8 cellular contexts compared by ENCODE assay signal in the genomic region with DNA sequence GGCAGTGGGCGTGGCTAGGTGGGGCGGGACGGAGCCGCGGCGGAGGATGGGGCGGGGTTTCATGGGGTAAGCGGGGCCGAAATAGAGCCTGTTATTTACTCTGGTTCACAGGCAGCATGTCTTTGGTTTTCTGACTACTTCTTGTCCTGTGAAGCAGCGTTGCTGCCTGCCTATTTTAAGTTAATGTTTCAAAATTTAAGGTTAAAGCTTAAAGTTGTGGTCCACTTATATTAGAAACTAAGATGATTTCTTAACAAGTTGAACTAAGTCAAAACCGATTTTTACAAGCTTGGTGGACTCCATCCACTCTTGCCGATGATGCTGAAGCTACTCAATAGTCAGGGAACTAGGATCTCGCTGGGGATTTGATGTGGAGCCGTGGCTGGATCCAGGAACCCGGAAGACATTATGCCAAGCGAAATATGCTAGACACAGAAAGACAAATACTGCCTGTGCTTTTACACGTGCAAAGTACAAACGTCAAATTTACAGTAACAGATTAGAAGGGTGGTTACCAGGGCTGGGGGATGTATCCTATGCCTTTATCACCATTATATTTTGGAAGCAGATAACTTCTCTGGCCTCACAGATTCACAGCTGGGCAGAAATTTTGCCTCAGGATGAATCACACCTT. TPM values are rescaled to one million over a fixed set of nuclear protein-coding genes. Genes with fewer than 3 reads are reported as not detected.
DNase-seq lines count a peak whose midpoint lies in the region; ATAC-seq, FAIRE-seq and TF ChIP-seq lines count a peak whose summit lies in the region.

No MANE protein-coding gene starts in this region.

- no peaks in the 10 kb centered on the region for H3K36me3 ChIP-seq in bronchial epithelial cell (ENCODE audit: control insufficient read depth, insufficient read depth, low read length)

- peaks cover 2% of the 10 kb centered on the region for H3K9me3 Mint-ChIP-seq in natural killer cell treated with Interleukin-12 subunit alpha and Interleukin-12 subunit beta and Interleukin-15 and Interleukin-18, amount 100 ng/mL, for 72 hours

- DNase-seq in AG20443 (ENCODE audit: low spot score) (peak; percentile 18), bronchial epithelial cell (ENCODE audit: low read depth) (no peak), Ammon's horn (ENCODE audit: low spot score) (no peak), GM20000 (ENCODE audit: low spot score) (no peak)
- DNase-seq in Jurkat, Clone E6-1 (ENCODE audit: low read depth, low spot score), result no peak
- DNase-seq in natural killer cell treated with Interleukin-12 subunit alpha and Interleukin-12 subunit beta and Interleukin-15 and Interleukin-18, amount 100 ng/mL, for 72 hours (ENCODE audit: low spot score), result no peak

- peak overlapping the region; percentile 25 for H3K4me3 ChIP-seq in Jurkat, Clone E6-1 (ENCODE audit: low read length)
- peak overlapping the region; percentile 8 for H3K4me3 ChIP-seq in bronchial epithelial cell (ENCODE audit: low read depth, low read length)

- TF ChIP-seq CTCF in bronchial epithelial cell (IDR thresholded peaks at IDR 0.05; ENCODE audit: insufficient read depth, low read length, severe bottlenecking) (no peak), GM20000 (IDR thresholded peaks at IDR 0.05; ENCODE audit: extremely low read depth, missing control alignments) (no peak)

- FAIRE-seq in bronchial epithelial cell (lab: Jason Lieb, UNC), result no peak

- H3K27ac Mint-ChIP-seq in natural killer cell treated with Interleukin-12 subunit alpha and Interleukin-12 subunit beta and Interleukin-15 and Interleukin-18, amount 100 ng/mL, for 72 hours, result peak overlapping the region; percentile 83 to 96

- H3K4me3 Mint-ChIP-seq in natural killer cell treated with Interleukin-12 subunit alpha and Interleukin-12 subunit beta and Interleukin-15 and Interleukin-18, amount 100 ng/mL, for 72 hours, result peak overlapping the region; percentile 99

- no peak for TF ChIP-seq POLR2A in GM18505 (IDR thresholded peaks at IDR 0.05; ENCODE audit: borderline replicate concordance, extremely low read depth, insufficient read depth, insufficient read length)

- peaks cover 34 to 35% of the 10 kb centered on the region in 2 donors for H3K4me1 Mint-ChIP-seq in natural killer cell treated with Interleukin-12 subunit alpha and Interleukin-12 subunit beta and Interleukin-15 and Interleukin-18, amount 100 ng/mL, for 72 hours (ENCODE audit: low read depth in 2 of 2)

- peaks cover 17% of the 10 kb centered on the region for H3K36me3 Mint-ChIP-seq in natural killer cell treated with Interleukin-12 subunit alpha and Interleukin-12 subunit beta and Interleukin-15 and Interleukin-18, amount 100 ng/mL, for 72 hours

- H3K27me3 ChIP-seq in bronchial epithelial cell (ENCODE audit: control insufficient read depth, insufficient read depth, low read length), result no peaks in the 10 kb centered on the region

- no peak for ATAC-seq in natural killer cell treated with Interleukin-12 subunit alpha and Interleukin-12 subunit beta and Interleukin-15 and Interleukin-18, amount 100 ng/mL, for 72 hours
- ATAC-seq in GM19328 (IDR thresholded peaks at IDR 0.05; ENCODE audit: unreplicated experiment), result no peak
- no peak for ATAC-seq in GM18505 (IDR thresholded peaks at IDR 0.05; ENCODE audit: unreplicated experiment)

- H3K27me3 Mint-ChIP-seq in natural killer cell treated with Interleukin-12 subunit alpha and Interleukin-12 subunit beta and Interleukin-15 and Interleukin-18, amount 100 ng/mL, for 72 hours, result no peaks in the 10 kb centered on the region

RNA-seq across cellular contexts. Expression of gene ZNF616, which starts 0.5 kb away (rescaled TPM):
- 4.0 TPM for polyA plus RNA-seq in Jurkat, Clone E6-1 (2012; ENCODE audit: insufficient read depth, insufficient read length)
- 10.0 and 12.4 TPM in 2 replicates for total RNA-seq in bronchial epithelial cell
- total RNA-seq in natural killer cell treated with Interleukin-12 subunit alpha and Interleukin-12 subunit beta and Interleukin-15 and Interleukin-18, amount 100 ng/mL, for 72 hours, result 1 to 10 TPM; 4.8 to 7.8 TPM

RNA-seq across cellular contexts. Expression of gene ZNF836, which starts 31.2 kb away (rescaled TPM):
- polyA plus RNA-seq in Jurkat, Clone E6-1 (2012; ENCODE audit: insufficient read depth, insufficient read length), result not detected
- 6.1 and 6.3 TPM in 2 replicates for total RNA-seq in bronchial epithelial cell
- total RNA-seq in natural killer cell treated with Interleukin-12 subunit alpha and Interleukin-12 subunit beta and Interleukin-15 and Interleukin-18, amount 100 ng/mL, for 72 hours, result 10 to 100 TPM in 1 of 2 donors, 1 to 10 TPM in 1; 8.3 to 12.9 TPM

RNA-seq across cellular contexts. Expression of gene ZNF841, which starts 44.6 kb away (rescaled TPM):
- polyA plus RNA-seq in Jurkat, Clone E6-1 (2012; ENCODE audit: insufficient read depth, insufficient read length), result not detected
- 35.3 and 57.4 TPM in 2 replicates for total RNA-seq in bronchial epithelial cell
- total RNA-seq in natural killer cell treated with Interleukin-12 subunit alpha and Interleukin-12 subunit beta and Interleukin-15 and Interleukin-18, amount 100 ng/mL, for 72 hours, result 10 to 100 TPM; 36.5 to 43.0 TPM

RNA-seq across cellular contexts. Expression of gene PPP2R1A, which starts 49.7 kb away (rescaled TPM):
- polyA plus RNA-seq in Jurkat, Clone E6-1 (2012; ENCODE audit: insufficient read depth, insufficient read length), result 291 TPM
- 67.4 and 92.7 TPM in 2 replicates for total RNA-seq in bronchial epithelial cell
- total RNA-seq in natural killer cell treated with Interleukin-12 subunit alpha and Interleukin-12 subunit beta and Interleukin-15 and Interleukin-18, amount 100 ng/mL, for 72 hours, result 100 to 1,000 TPM; 241 to 252 TPM
